In genomic region chr15:77160562-77161481, GRCh38 we compare ENCODE assay signal across 11 cellular contexts.
DNase-seq lines count a peak whose midpoint lies in the region; ATAC-seq, FAIRE-seq and TF ChIP-seq lines count a peak whose summit lies in the region.
"Had no signal": no experiment of that assay in that cellular context is flagged by ENCODE, and none has a peak within 500 bp of the region (broad histone marks: within the 10 kb centered on the region; RNA-seq: fewer than 3 reads in every experiment).

No MANE protein-coding gene starts in this region.

- H3K27me3 ChIP-seq in GM12878 (replicated peaks in 1 of 2; ENCODE audit: control insufficient read depth in 2 of 2, insufficient read depth in 2 of 2, low read length in 1 of 2), result no peaks in the 10 kb centered on the region
- no peaks in the 10 kb centered on the region for H3K27me3 ChIP-seq in naive thymus-derived CD4-positive, alpha-beta T cell (ENCODE audit: control insufficient read depth in 2 of 2, insufficient read depth in 2 of 2, low read length in 2 of 2)
- H3K27me3 ChIP-seq in A673 (replicated peaks; ENCODE audit: insufficient read depth, low read depth, low read length, poor library complexity), result no peaks in the 10 kb centered on the region

- no peak overlapping the region for H3K9ac ChIP-seq in GM12878 (ENCODE audit: control insufficient read depth, insufficient read depth, low read length)

- no peak overlapping the region for H2AFZ ChIP-seq in GM12878 (ENCODE audit: control insufficient read depth, low read depth, low read length)

- H3K4me1 ChIP-seq in GM12878 (ENCODE audit: control insufficient read depth, insufficient read depth, low read length) (no peaks in the 10 kb centered on the region), A673 (ENCODE audit: insufficient read depth, low read length, poor library complexity, severe bottlenecking) (no peaks in the 10 kb centered on the region)
- H3K4me1 ChIP-seq in naive thymus-derived CD4-positive, alpha-beta T cell (ENCODE audit: control insufficient read depth in 2 of 2, insufficient read depth in 2 of 2, low read length in 2 of 2), result peaks cover 0 to 6% of the 10 kb centered on the region in 2 donors

- BruUV-seq in GM12878 (replicated peaks; lab: Mats Ljungman, UMichigan), result no TSS peak
- BruUV-seq in A673 (replicated peaks; lab: Mats Ljungman, UMichigan), result no TSS peak

- peak; percentile 64 for FAIRE-seq in GM12878 (lab: Jason Lieb, UNC)
- FAIRE-seq: HTR-8/SVneo had no signal

- H3K4me2 ChIP-seq in GM12878 (ENCODE audit: control insufficient read depth, insufficient read depth), result peak overlapping the region; percentile 9; the same call in 1 of the 2 replicates

- in situ Hi-C loops in GM12878 (cut with MboI), result no loop called here

- H3K9me3 Mint-ChIP-seq in naive thymus-derived CD4-positive, alpha-beta T cell, result no peaks in the 10 kb centered on the region

- peak; percentile 50 for ATAC-seq in GM12878
- ATAC-seq in naive thymus-derived CD4-positive, alpha-beta T cell, result peak; percentile 71
- no peak for ATAC-seq in HG03378 (IDR thresholded peaks at IDR 0.05; ENCODE audit: unreplicated experiment)
- ATAC-seq: Panc1 had no signal

- DNase-seq in GF-D8 (lab: John Stamatoyannopoulos, UW) (peak; percentile 25), KG1 (lab: John Stamatoyannopoulos, UW) (peak; percentile 63), GM12878 (ENCODE audit: low read depth, low spot score) (no peak), NCI-H1436 treated with DMSO at 0.1 percent for 48 hours (lab: John Stamatoyannopoulos, UW) (no peak), A673 (ENCODE audit: low spot score) (no peak), substantia nigra (lab: John Stamatoyannopoulos, UW) (no peak)
- peak in 6 of 9 donors; percentile 31 to 58 (median 40) for DNase-seq in naive thymus-derived CD4-positive, alpha-beta T cell
- DNase-seq: HCEC 1CT had no signal

- TF ChIP-seq POLR2A in GM12878 (IDR thresholded peaks at IDR 0.05; ENCODE audit: low read depth, low read length), result no peak

- peak overlapping the region; percentile 65 to 91 (median 80) for H3K27ac Mint-ChIP-seq in naive thymus-derived CD4-positive, alpha-beta T cell

- CTCF ChIA-PET in GM12878 (lab: Yijun Ruan, JAX), result interaction anchor here (0.5 to 2.2 kb wide), 14 partner anchors 11 to 383 kb away, joined by 3 to 12 read pairs (median 6); no protein-coding TSS in a partner anchor
- CTCF ChIA-PET in naive thymus-derived CD4-positive, alpha-beta T cell (lab: Charles Lee), result interaction anchor here (0.6 to 1.5 kb wide), 5 partner anchors 11 to 383 kb away, joined by 3 to 4 read pairs (median 3); no protein-coding TSS in a partner anchor
- CTCF ChIA-PET in A673 (lab: Charles Lee), result interaction anchor here (0.6 kb wide), 1 partner anchor 27 kb away, joined by 4 read pairs; no protein-coding TSS in a partner anchor

- peaks cover 22 to 48% (median 43%) of the 10 kb centered on the region in 7 donors for H3K4me1 Mint-ChIP-seq in naive thymus-derived CD4-positive, alpha-beta T cell

- RAD21 ChIA-PET in GM12878 (lab: Charles Lee; ENCODE audit: unreplicated experiment), result interaction anchor here (0.7 to 2.1 kb wide), 9 partner anchors 20 to 382 kb away, joined by 3 to 26 read pairs (median 8); no protein-coding TSS in a partner anchor

- 81% methylated on average over 7 of the region's 7 CpGs for WGBS in GM12878 (ENCODE audit: insufficient coverage, insufficient replicate concordance, low lambda C conversion rate, missing lambda C conversion rate)

- TF ChIP-seq CTCF in GM12878 (IDR thresholded peaks at IDR 0.05 in 2 of 3, conservative IDR thresholded peaks at IDR 0.05 in 1 of 3; ENCODE audit: control insufficient read depth in 2 of 3, extremely low read depth in 1 of 3, insufficient read depth in 1 of 3, low read depth in 3 of 3, low read length in 3 of 3), result no peak
- TF ChIP-seq CTCF in A673 (conservative IDR thresholded peaks at IDR 0.05; ENCODE audit: low read depth, low read length), result no peak

- H3K27ac ChIP-seq in GM12878 (ENCODE audit: control insufficient read depth, insufficient read depth) (no peak overlapping the region), A673 (ENCODE audit: low read depth, low read length, poor library complexity, severe bottlenecking) (no peak overlapping the region), substantia nigra (ENCODE audit: low read depth, low read length, poor library complexity, severe bottlenecking) (no peak overlapping the region)
- H3K27ac ChIP-seq in naive thymus-derived CD4-positive, alpha-beta T cell (ENCODE audit: low read depth, low read length), result peak overlapping the region; percentile 22

- TF ChIP-seq EP300 in GM12878 (IDR thresholded peaks at IDR 0.05; ENCODE audit: borderline replicate concordance in 1 of 2, control insufficient read depth in 1 of 2, low read depth in 2 of 2, low read length in 2 of 2), result no peak

- POLR2A ChIA-PET in GM12878 (lab: Charles Lee), result interaction anchor here (0.6 to 1.4 kb wide), 4 partner anchors 13 to 106 kb away, joined by 3 to 4 read pairs (median 4); no protein-coding TSS in a partner anchor
- POLR2A ChIA-PET in naive thymus-derived CD4-positive, alpha-beta T cell (lab: Charles Lee), result interaction anchor here (0.7 kb wide), 1 partner anchor 66 kb away, joined by 5 read pairs; no protein-coding TSS in a partner anchor
- POLR2A ChIA-PET in A673 (lab: Charles Lee; ENCODE audit: low non-redundant PET), result no interaction called here

- no peak for TF ChIP-seq RAD21 in GM12878 (IDR thresholded peaks at IDR 0.05; ENCODE audit: insufficient read depth, low read depth, low read length)

- H3K4me3 ChIP-seq in GM12878 (no peak overlapping the region), A673 (ENCODE audit: low read depth, low read length, poor library complexity, severe bottlenecking) (no peak overlapping the region)
- no peak overlapping the region for H3K4me3 ChIP-seq in naive thymus-derived CD4-positive, alpha-beta T cell (ENCODE audit: low read length)

- H3K9me3 ChIP-seq in GM12878 (replicated peaks; ENCODE audit: control insufficient read depth, insufficient read depth, low read length), result no peaks in the 10 kb centered on the region
- H3K9me3 ChIP-seq in naive thymus-derived CD4-positive, alpha-beta T cell (ENCODE audit: control insufficient read depth in 2 of 3, low read length in 3 of 3), result no peaks in the 10 kb centered on the region
- H3K9me3 ChIP-seq in A673 (ENCODE audit: low read depth, low read length, poor library complexity, severe bottlenecking), result no peaks in the 10 kb centered on the region

- intact Hi-C loops in GM12878 (cut with micrococcal nuclease; ENCODE audit: unreplicated experiment) (no loop called here), A673 (cut with micrococcal nuclease; ENCODE audit: unreplicated experiment) (no loop called here)
- intact Hi-C loops in naive thymus-derived CD4-positive, alpha-beta T cell (cut with micrococcal nuclease), result no loop called here

- SMC1A ChIA-PET in GM12878 (lab: Charles Lee; ENCODE audit: uncharacterized antibody, unreplicated experiment), result interaction anchor here (0.6 to 2.4 kb wide), 15 partner anchors 9 to 447 kb away, joined by 3 to 19 read pairs (median 3); no protein-coding TSS in a partner anchor

- no peaks in the 10 kb centered on the region for H3K27me3 Mint-ChIP-seq in naive thymus-derived CD4-positive, alpha-beta T cell

- H3K36me3 ChIP-seq in GM12878 (ENCODE audit: control insufficient read depth in 2 of 2, insufficient read depth in 2 of 2, low read length in 1 of 2) (no peaks in the 10 kb centered on the region), A673 (ENCODE audit: insufficient read depth, low read length, poor library complexity, severe bottlenecking) (peaks cover 7% of the 10 kb centered on the region)
- H3K36me3 ChIP-seq in naive thymus-derived CD4-positive, alpha-beta T cell (ENCODE audit: control insufficient read depth in 2 of 3, insufficient read depth in 3 of 3, low read length in 3 of 3), result no peaks in the 10 kb centered on the region

- H3K4me3 Mint-ChIP-seq in naive thymus-derived CD4-positive, alpha-beta T cell, result peak overlapping the region; percentile 49 to 86 (median 69)

- H4K20me1 ChIP-seq in GM12878 (ENCODE audit: control insufficient read depth, insufficient read depth), result no peaks in the 10 kb centered on the region

- H3K36me3 Mint-ChIP-seq in naive thymus-derived CD4-positive, alpha-beta T cell, result peaks cover 0 to 16% (median 9%) of the 10 kb centered on the region in 5 donors

- H3K79me2 ChIP-seq in GM12878 (ENCODE audit: control insufficient read depth, insufficient read depth, low read length), result no peaks in the 10 kb centered on the region

TF ChIP-seq in GM12878, 131 proteins besides CTCF, POLR2A, EP300 and RAD21 (continues in another document):
- TF ChIP-seq RUNX3 (IDR thresholded peaks at IDR 0.05; ENCODE audit: low read length) (peak; percentile 38; the same call in 1 of the 2 replicates), ZNF592 (IDR thresholded peaks at IDR 0.05) (no peak), ZNF384 (IDR thresholded peaks at IDR 0.05; ENCODE audit: borderline replicate concordance, low read depth, low read length) (0 out of 2 replicates have a peak, but pooled peaks have one; percentile 17), ETV6 (conservative IDR thresholded peaks at IDR 0.05 in 1 of 2, IDR thresholded peaks at IDR 0.05 in 1 of 2; ENCODE audit: borderline replicate concordance in 1 of 2, low read depth in 1 of 2) (no peak)

Comparison
In these comparisons a context has a peak if more than half of its experiments do, and no peak if none do; other contexts are left out.
1. DNase-seq: peak in GF-D8 (single experiment), KG1 (single experiment) and naive thymus-derived CD4-positive, alpha-beta T cell (6 of 9); none in GM12878 (single experiment), NCI-H1436 treated with DMSO at 0.1 percent for 48 hours (single experiment), A673 (single experiment) and substantia nigra (0 of 49).